In genomic region chr7:38756521-38756920, GRCh38 we compare ENCODE assay signal across 15 cellular contexts.
"Had no signal": no experiment of that assay in that cellular context is flagged by ENCODE, and none has a peak within 500 bp of the region (broad histone marks: within the 10 kb centered on the region; RNA-seq: fewer than 3 reads in every experiment).

No MANE protein-coding gene starts in this region.

- H3K4me1 ChIP-seq: sigmoid colon, upper lobe of right lung had no signal

- H3K9me3 ChIP-seq: sigmoid colon, upper lobe of right lung had no signal

- ATAC-seq: activated CD8-positive, alpha-beta T cell treated with anti-CD3 and anti-CD28 coated beads for 36 hours; activated T-helper 17 cell treated with anti-CD3 and anti-CD28 coated beads, Interleukin-2, amount 50 U/mL, for 72 hours; left cardiac atrium; stimulated activated naive B cell treated with anti-CD40 and anti-IgM and Interleukin-4, amounts not matched to agents 10 μg/mL and 1 μg/mL and 100 μg/mL, for 72 hours; upper lobe of right lung had no signal

- H3K4me3 ChIP-seq: sigmoid colon, upper lobe of right lung had no signal

- H3K27ac ChIP-seq: sigmoid colon, upper lobe of right lung had no signal

- DNase-seq: activated CD4-positive, alpha-beta T cell treated with anti-CD3 and anti-CD28 coated beads, Interleukin-2, amount 10 ng/mL, durations not matched to agents 24 days and 14 days; activated CD8-positive, alpha-beta T cell treated with anti-CD3 and anti-CD28 coated beads for 36 hours; activated naive CD4-positive, alpha-beta T cell treated with Interleukin-2 at 50 U/mL for 16 hours; activated naive CD8-positive, alpha-beta T cell treated with anti-CD3 and anti-CD28 coated beads, Interleukin-2, amount 10 ng/mL, durations not matched to agents 7 days and 5 days; activated T-cell treated with anti-CD3 and anti-CD28 coated beads, Interleukin-2, amount 50 U/mL, for 1 hour; amygdala; cerebellar nuclear complex; effector memory CD4-positive, alpha-beta T cell; left cardiac atrium; nucleus accumbens; sigmoid colon; stimulated activated naive B cell treated with anti-CD40 and anti-IgM and Interleukin-4, amounts not matched to agents 10 μg/mL and 1 μg/mL and 100 μg/mL, for 72 hours; T1000; upper lobe of right lung had no signal

- H3K27me3 ChIP-seq: sigmoid colon, upper lobe of right lung had no signal
